Comparison of ENCODE assay signal across 16 cellular contexts in genomic region chr16:46612121-46612520, GRCh38. TPM values are rescaled to one million over a fixed set of nuclear protein-coding genes. Genes with fewer than 3 reads are reported as not detected.
DNase-seq lines count a peak whose midpoint lies in the region; ATAC-seq lines count a peak whose summit lies in the region.
"Had no signal": no experiment of that assay in that cellular context is flagged by ENCODE, and none has a peak within 500 bp of the region (broad histone marks: within the 10 kb centered on the region; RNA-seq: fewer than 3 reads in every experiment).

No MANE protein-coding gene starts in this region.

- peak; percentile 44 for DNase-seq in germinal center (ENCODE audit: low spot score)
- no peak for DNase-seq in mucosa of gallbladder (ENCODE audit: low spot score)
- DNase-seq in OCI-M2 (lab: John Stamatoyannopoulos, UW; ENCODE audit: unreplicated experiment) = no peak
- DNase-seq in NCI-H526 (lab: John Stamatoyannopoulos, UW) = no peak
- DNase-seq in superior temporal gyrus (ENCODE audit: extremely low spot score) = no peak
- DNase-seq: activated CD8-positive, alpha-beta memory T cell treated with anti-CD3 and anti-CD28 coated beads, Interleukin-2, amount 50 U/mL, for 48 hours; aorta; endodermal cell; mesendoderm; NCI-H1105 treated with DMSO at 0.1 percent for 48 hours; PC-3; T1000; transverse colon had no signal

- ATAC-seq in GM18519 (IDR thresholded peaks at IDR 0.05; ENCODE audit: low FRiP score, unreplicated experiment) = peak; percentile 77
- ATAC-seq in GM21526 (IDR thresholded peaks at IDR 0.05; ENCODE audit: low FRiP score, unreplicated experiment) = peak; percentile 68
- ATAC-seq in HG03175 (IDR thresholded peaks at IDR 0.05; ENCODE audit: unreplicated experiment) = peak; percentile 73
- ATAC-seq: PC-3 had no signal

RNA-seq across cellular contexts. Expression of gene SHCBP1, which starts 9.1 kb away (rescaled TPM):
- total RNA-seq in mucosa of gallbladder = 0.92 TPM
